29 cellular contexts compared by ENCODE assay signal in the genomic region with DNA sequence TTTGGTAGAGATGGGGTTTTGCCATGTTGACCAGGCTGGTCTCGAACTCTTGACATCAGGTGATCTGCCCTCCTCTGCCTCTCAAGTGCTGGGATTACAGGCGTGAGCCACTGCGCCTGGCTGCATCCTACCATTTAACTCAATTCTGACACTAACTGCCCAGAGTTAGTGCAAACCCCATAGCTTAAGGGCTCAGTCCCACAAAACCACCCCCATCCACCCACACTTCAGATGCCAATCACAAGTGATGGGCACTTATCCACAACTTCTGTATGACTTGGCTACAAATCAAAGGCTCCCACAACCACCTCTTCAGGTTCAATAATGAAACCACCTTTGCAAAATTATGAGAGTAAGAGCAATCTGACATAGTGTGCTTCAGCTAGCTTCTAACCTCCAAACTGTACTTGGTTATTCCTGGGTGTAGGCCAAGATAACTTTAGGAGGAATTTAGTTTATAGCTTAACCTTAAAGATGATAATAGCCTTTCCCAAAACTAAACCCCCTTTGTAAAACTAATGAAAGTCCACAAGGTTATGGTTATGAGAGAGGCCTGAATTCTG.
"Had no signal": no experiment of that assay in that cellular context is flagged by ENCODE, and none has a peak within 500 bp of the region (broad histone marks: within the 10 kb centered on the region; RNA-seq: fewer than 3 reads in every experiment).

No MANE protein-coding gene starts in this region.

- FAIRE-seq: astrocyte, bronchial epithelial cell, frontal cortex had no signal

- H3K27ac ChIP-seq: brain microvascular endothelial cell, coronary artery, dorsolateral prefrontal cortex, WERI-Rb-1 had no signal

- H3K36me3 ChIP-seq: brain microvascular endothelial cell, WERI-Rb-1 had no signal

- DNase-seq: activated B cell treated with CpG ODN at 0.5 μM for 24 hours; activated CD4-positive, alpha-beta T cell treated with anti-CD3 and anti-CD28 coated beads for 48 hours; activated CD4-positive, alpha-beta T cell treated with anti-CD3 and anti-CD28 coated beads, Interleukin-2, amount 50 U/mL, for 1 hour; activated CD4-positive, alpha-beta T cell treated with anti-CD3 and anti-CD28 coated beads, Interleukin-2, amount 50 U/mL, for 48 hours; activated CD8-positive, alpha-beta memory T cell treated with anti-CD3 and anti-CD28 coated beads for 24 hours; activated CD8-positive, alpha-beta T cell treated with anti-CD3 and anti-CD28 coated beads for 36 hours; activated effector memory CD4-positive, alpha-beta T cell treated with Interleukin-2 at 50 U/mL for 16 hours; activated gamma-delta T cell treated with Interleukin-2 at 50 U/mL for 16 hours; activated naive CD4-positive, alpha-beta T cell treated with anti-CD3 and anti-CD28 coated beads, Interleukin-2, amount 50 U/mL, for 16 hours; activated naive CD4-positive, alpha-beta T cell treated with Interleukin-2 at 50 U/mL for 16 hours; activated T-cell treated with anti-CD3 and anti-CD28 coated beads, Interleukin-2, amount 50 U/mL, for 4 hours; amniotic stem cell; anterior cingulate cortex; brain microvascular endothelial cell; dorsolateral prefrontal cortex; effector memory CD4-positive, alpha-beta T cell; endodermal cell; foreskin fibroblast; head of caudate nucleus; T-helper 17 cell; T1000; WERI-Rb-1 had no signal

- ATAC-seq: activated CD4-positive, CD25-positive, alpha-beta regulatory T cell treated with anti-CD3 and anti-CD28 coated beads, Interleukin-2, amount 50 U/mL, for 24 hours; activated CD8-positive, alpha-beta T cell treated with anti-CD3 and anti-CD28 coated beads for 36 hours; activated T-cell treated with anti-CD3 and anti-CD28 coated beads, Interleukin-2, amount 50 U/mL, for 4 hours; activated T-helper 17 cell treated with anti-CD3 and anti-CD28 coated beads, Interleukin-2, amount 50 U/mL, for 72 hours; esophagus mucosa; T-helper 17 cell had no signal

- H3K27me3 ChIP-seq: brain microvascular endothelial cell had no signal

- H3K4me3 ChIP-seq: coronary artery, dorsolateral prefrontal cortex had no signal
